ENCODE assay signal across 24 cellular contexts in genomic region chr7:102255916-102256315, GRCh38. TPM values are rescaled to one million over a fixed set of nuclear protein-coding genes. Genes with fewer than 3 reads are reported as not detected.
DNase-seq lines count a peak whose midpoint lies in the region; ATAC-seq, FAIRE-seq and TF ChIP-seq lines count a peak whose summit lies in the region.
"Had no signal": no experiment of that assay in that cellular context is flagged by ENCODE, and none has a peak within 500 bp of the region (broad histone marks: within the 10 kb centered on the region; RNA-seq: fewer than 3 reads in every experiment).

No MANE protein-coding gene starts in this region.

- CTCF ChIA-PET in HepG2 (lab: Yijun Ruan, JAX; ENCODE audit: low intra/inter-chr PET ratio, low total read pairs) (no interaction called here), K562 (lab: Yijun Ruan, JAX; ENCODE audit: low intra/inter-chr PET ratio) (no interaction called here)

- H3K36me3 Mint-ChIP-seq in neural crest cell (ENCODE audit: low read depth), result no peaks in the 10 kb centered on the region
- H3K36me3 Mint-ChIP-seq: CD8-positive, alpha-beta T cell had no signal

- no peaks in the 10 kb centered on the region for H3K27me3 Mint-ChIP-seq in neural crest cell (ENCODE audit: low read depth)
- H3K27me3 Mint-ChIP-seq: B cell; CD4-positive, alpha-beta T cell had no signal

- no peak for FAIRE-seq in HepG2 (lab: Jason Lieb, UNC)
- FAIRE-seq in K562 (lab: Jason Lieb, UNC), result no peak
- FAIRE-seq: A204.1, D721Med, G401.6, GM12891, GM18507 had no signal

- H4K20me1 ChIP-seq in HepG2 (ENCODE audit: insufficient read depth, low read length) (no peaks in the 10 kb centered on the region), K562 (replicated peaks; ENCODE audit: control insufficient read depth, insufficient read depth, low read length) (peaks cover 5% of the 10 kb centered on the region; the same call in 1 of the 2 replicates)

- BruUV-seq in HepG2 (replicated peaks; lab: Mats Ljungman, UMichigan) (no TSS peak), K562 (replicated peaks; lab: Mats Ljungman, UMichigan) (no TSS peak)

- POLR2A ChIA-PET in HepG2 (lab: Yijun Ruan, JAX), result no interaction called here
- POLR2A ChIA-PET in K562 (lab: Yijun Ruan, JAX), result interaction anchor here (1.2 kb wide), 1 partner anchor 25 kb away, joined by 4 read pairs; no protein-coding TSS in a partner anchor

- H3K4me1 Mint-ChIP-seq in neural crest cell, result peaks cover 52% of the 10 kb centered on the region

- TF ChIP-seq POLR2A in HepG2 (IDR thresholded peaks at IDR 0.05; ENCODE audit: insufficient read depth in 1 of 2, low read depth in 2 of 2, low read length in 2 of 2) (no peak), right lobe of liver (IDR thresholded peaks at IDR 0.05) (no peak), K562 (conservative IDR thresholded peaks at IDR 0.05) (no peak)

- no peaks in the 10 kb centered on the region for H3K79me2 ChIP-seq in HepG2 (ENCODE audit: insufficient read depth, low read length)
- no peaks in the 10 kb centered on the region for H3K79me2 ChIP-seq in K562 (ENCODE audit: control insufficient read depth, insufficient read depth, low read length)

- H3K27ac Mint-ChIP-seq in neural crest cell (ENCODE audit: unreplicated experiment), result peak overlapping the region; percentile 35
- H3K27ac Mint-ChIP-seq: B cell; CD4-positive, alpha-beta T cell; CD8-positive, alpha-beta T cell had no signal

- intact Hi-C loops in HepG2 (cut with micrococcal nuclease; ENCODE audit: unreplicated experiment) (no loop called here), right lobe of liver (cut with DNase I) (no loop called here), K562 (cut with micrococcal nuclease) (no loop called here)

- H3K4me3 Mint-ChIP-seq in neural crest cell, result peak overlapping the region; percentile 54
- H3K4me3 Mint-ChIP-seq: B cell; CD4-positive, alpha-beta T cell; CD8-positive, alpha-beta T cell had no signal

- H3K9ac ChIP-seq in HepG2 (ENCODE audit: insufficient read depth, low read depth, low read length) (no peak overlapping the region), K562 (ENCODE audit: insufficient read depth in 1 of 2, low read depth in 2 of 2, low read length in 2 of 2) (no peak overlapping the region)
- H3K9ac ChIP-seq: BLaER1 treated with 17β-estradiol and CSF1 and Interleukin-3, amounts not matched to agents 10 nM and 100 nM had no signal

- H3K27me3 ChIP-seq in HepG2 (ENCODE audit: control insufficient read depth in 1 of 2, insufficient read depth in 2 of 2, low read length in 2 of 2) (no peaks in the 10 kb centered on the region), right lobe of liver (no peaks in the 10 kb centered on the region), K562 (ENCODE audit: control insufficient read depth in 2 of 2, insufficient read depth in 2 of 2, low read length in 2 of 2) (no peaks in the 10 kb centered on the region)
- H3K27me3 ChIP-seq: BLaER1 treated with 17β-estradiol and CSF1 and Interleukin-3, amounts not matched to agents 10 nM and 100 nM had no signal

- no peak for TF ChIP-seq EP300 in HepG2 (IDR thresholded peaks at IDR 0.05; ENCODE audit: low read depth in 2 of 2, low read length in 2 of 2)
- no peak for TF ChIP-seq EP300 in HepG2 (CRISPR knock-in tag; IDR thresholded peaks at IDR 0.05; ENCODE audit: borderline replicate concordance)
- no peak for TF ChIP-seq EP300 in K562 (IDR thresholded peaks at IDR 0.05; ENCODE audit: low read length)

- ATAC-seq in HepG2, result no peak
- no peak for ATAC-seq in right lobe of liver
- ATAC-seq in K562, result no peak
- no peak for ATAC-seq in HG02870 (IDR thresholded peaks at IDR 0.05; ENCODE audit: unreplicated experiment)
- ATAC-seq: CD8-positive, alpha-beta T cell had no signal

- DNase-seq in HepG2 (ENCODE audit: low spot score), result no peak
- no peak for DNase-seq in right lobe of liver
- DNase-seq in K562 (ENCODE audit: extremely low read depth in 1 of 4, low spot score in 3 of 4), result no peak
- peak; percentile 18 for DNase-seq in neural crest cell (ENCODE audit: low read depth, low spot score)
- DNase-seq in pons (ENCODE audit: low spot score), result peak; percentile 14
- no peak for DNase-seq in KBM-7
- DNase-seq in activated T-cell treated with anti-CD3 and anti-CD28 coated beads for 4 hours, result no peak
- DNase-seq: 8988T; AML-193; Caco-2; Calu3; CD4-positive, alpha-beta T cell; CD8-positive, alpha-beta T cell; DMS79 treated with DMSO at 0.1 percent for 48 hours; GF-D8 had no signal

- H3K4me1 ChIP-seq in HepG2 (ENCODE audit: insufficient read depth, low read length), result peaks cover 70% of the 10 kb centered on the region
- H3K4me1 ChIP-seq in right lobe of liver, result peaks cover 0 to 32% (median 1%) of the 10 kb centered on the region in 4 donors
- peaks cover 18 to 24% of the 10 kb centered on the region in 2 experiments for H3K4me1 ChIP-seq in K562 (replicated peaks in 1 of 2; ENCODE audit: control insufficient read depth in 2 of 2, insufficient read depth in 2 of 2, low read length in 2 of 2)
- H3K4me1 ChIP-seq: Caco-2 had no signal

- H3K9me3 ChIP-seq in HepG2 (ENCODE audit: low read length), result no peaks in the 10 kb centered on the region
- no peaks in the 10 kb centered on the region for H3K9me3 ChIP-seq in right lobe of liver
- H3K9me3 ChIP-seq in K562 (replicated peaks; ENCODE audit: control insufficient read depth, insufficient read depth, low read depth, low read length), result no peaks in the 10 kb centered on the region
- H3K9me3 ChIP-seq: BLaER1 treated with 17β-estradiol and CSF1 and Interleukin-3, amounts not matched to agents 10 nM and 100 nM; Caco-2 had no signal

- no peak for TF ChIP-seq CTCF in HepG2 (CRISPR knock-in tag; IDR thresholded peaks at IDR 0.05)
- TF ChIP-seq CTCF in right lobe of liver (IDR thresholded peaks at IDR 0.05), result no peak
- TF ChIP-seq CTCF in K562 (IDR thresholded peaks at IDR 0.05 in 2 of 3, conservative IDR thresholded peaks at IDR 0.05 in 1 of 3; ENCODE audit: insufficient read depth in 2 of 3, low read depth in 1 of 3, low read length in 3 of 3), result no peak
- no peak for TF ChIP-seq CTCF in neural crest cell (conservative IDR thresholded peaks at IDR 0.05)

- 71% methylated on average over 15 of the region's 15 CpGs for WGBS in HepG2 (ENCODE audit: low lambda C conversion rate)
- WGBS in right lobe of liver (ENCODE audit: insufficient coverage, low coverage, low lambda C conversion rate, missing lambda C conversion rate), result 85% methylated on average over 6 of the region's 15 CpGs
- 68% methylated on average over 15 of the region's 15 CpGs for WGBS in K562 (ENCODE audit: insufficient coverage, low coverage, missing lambda C conversion rate)

- in situ Hi-C loops in HepG2 (cut with HindIII; ENCODE audit: extremely low pct_ligation_motif_present, low pct_unique_long_range_greater_than_20kb), result loop anchor here (10.0 to 25.0 kb wide), 2 partner anchors 441 to 569 kb away; partner anchors contain the start of gene CUX1
- in situ Hi-C loops in K562 (cut with MboI), result no loop called here
- in situ Hi-C loops in KBM-7 (cut with MboI; ENCODE audit: low pct_unique_long_range_greater_than_20kb, low sequenced_read_pairs), result loop anchor here (25.0 kb wide), 1 partner anchor 694 kb away; no protein-coding TSS in a partner anchor

- no peak overlapping the region for H3K4me3 ChIP-seq in HepG2 (replicated peaks in 1 of 3; ENCODE audit: insufficient read depth in 1 of 3, low read depth in 2 of 3, low read length in 3 of 3)
- H3K4me3 ChIP-seq in right lobe of liver, result no peak overlapping the region
- H3K4me3 ChIP-seq in K562, result no peak overlapping the region
- H3K4me3 ChIP-seq: BLaER1 treated with 17β-estradiol and CSF1 and Interleukin-3, amounts not matched to agents 10 nM and 100 nM had no signal

- peak overlapping the region; percentile 43 for H3K27ac ChIP-seq in HepG2 (ENCODE audit: extremely low read length, insufficient read depth, low read length)
- no peak overlapping the region for H3K27ac ChIP-seq in right lobe of liver
- no peak overlapping the region for H3K27ac ChIP-seq in K562 (ENCODE audit: extremely low read depth, low read depth, low read length)
- H3K27ac ChIP-seq: BLaER1 treated with 17β-estradiol and CSF1 and Interleukin-3, amounts not matched to agents 10 nM and 100 nM; C4-2B had no signal

- H3K9me3 Mint-ChIP-seq in neural crest cell, result no peaks in the 10 kb centered on the region
- H3K9me3 Mint-ChIP-seq: CD4-positive, alpha-beta T cell; CD8-positive, alpha-beta T cell had no signal

- H3K36me3 ChIP-seq in HepG2 (replicated peaks in 1 of 2; ENCODE audit: control insufficient read depth in 1 of 2, insufficient read depth in 2 of 2, low read length in 2 of 2) (no peaks in the 10 kb centered on the region), right lobe of liver (no peaks in the 10 kb centered on the region), K562 (ENCODE audit: control insufficient read depth, insufficient read depth, low read length) (no peaks in the 10 kb centered on the region)

- no peak overlapping the region; the same call in 1 of the 2 replicates for H3K4me2 ChIP-seq in HepG2 (ENCODE audit: low read depth, low read length)
- no peak overlapping the region for H3K4me2 ChIP-seq in K562 (ENCODE audit: insufficient read depth, low read length)
- H3K4me2 ChIP-seq: BLaER1 treated with 17β-estradiol and CSF1 and Interleukin-3, amounts not matched to agents 10 nM and 100 nM had no signal

- no peak overlapping the region for H2AFZ ChIP-seq in HepG2 (ENCODE audit: low read length)
- H2AFZ ChIP-seq in K562 (ENCODE audit: low read depth, low read length), result no peak overlapping the region

- no peaks in the 10 kb centered on the region for H3K9me1 ChIP-seq in K562 (ENCODE audit: control insufficient read depth, insufficient read depth, low read length)

- TF ChIP-seq RAD21 in HepG2 (CRISPR knock-in tag; IDR thresholded peaks at IDR 0.05) (no peak), K562 (CRISPR knock-in tag; conservative IDR thresholded peaks at IDR 0.05 in 1 of 2, IDR thresholded peaks at IDR 0.05 in 1 of 2) (no peak)

RNA-seq across cellular contexts. Expression of gene SH2B2, which starts 30.8 kb away (rescaled TPM):
- total RNA-seq in HepG2 (2016; rRNA removed; fragmentation: Illumina TruSeq; extraction: Trizol) (0.14 and 0.46 TPM in 2 replicates), right lobe of liver (1 to 10 TPM; 1.7 to 3.1 (median 2.6) TPM), K562 (2014; rRNA removed) (0.68 TPM in 1 of 2 replicates, not detected in the other), K562 (2014; rRNA removed; fragmentation: Illumina TruSeq; extraction: Trizol) (not detected in 2 replicates), K562 (2015; rRNA removed; fragmentation: Illumina TruSeq; extraction: Trizol) (0.08 TPM in 1 of 2 replicates, not detected in the other), K562 (2021) (0.34 and 0.89 TPM in 2 replicates), neural crest cell (13.3 and 16.4 TPM in 2 replicates)
- 0.26 and 0.51 TPM in 2 replicates for total RNA-seq in HepG2 (2016; cell fraction: cytosol; rRNA removed; fragmentation: Illumina TruSeq; extraction: Trizol; ENCODE audit: low read depth)
- 0.45 and 0.63 TPM in 2 replicates for total RNA-seq in HepG2 (2016; cell fraction: insoluble cytoplasmic fraction; rRNA removed; fragmentation: Illumina TruSeq; extraction: Trizol)
- 0.46 and 0.55 TPM in 2 replicates for total RNA-seq in HepG2 (2016; cell fraction: membrane; rRNA removed; fragmentation: Illumina TruSeq; extraction: Trizol)
- not detected in 2 replicates for total RNA-seq in HepG2 (2016; cell fraction: nucleus; rRNA removed; fragmentation: Illumina TruSeq; extraction: Trizol)
- polyA plus RNA-seq in HepG2 (2011; rRNA removed) (1.3 and 1.7 TPM in 2 replicates), K562 (2011; rRNA removed) (0.03 and 0.07 TPM in 2 replicates), K562 (2014; fragmentation: Illumina TruSeq; extraction: Trizol) (0.07 and 0.08 TPM in 2 replicates), K562 (2014; fragmentation: Nextera tagmentation; extraction: Ambion mirVana) (not detected), K562 (2014; rRNA removed) (0.07 and 0.12 TPM in 2 replicates)
- polyA plus RNA-seq in HepG2 (2011; cell fraction: cytosol; rRNA removed), result 1.7 and 2.3 TPM in 2 replicates
- 4.6 and 5.0 TPM in 2 replicates for polyA plus RNA-seq in HepG2 (2011; cell fraction: nucleus; rRNA removed)
- polyA plus RNA-seq in HepG2 (2012), result 1.0 and 1.2 TPM in 2 replicates
- 0.41 and 0.54 TPM in 2 replicates for polyA plus RNA-seq in HepG2 (2016; cell fraction: cytosol; fragmentation: Illumina TruSeq; extraction: Trizol; ENCODE audit: low read depth)
- 0.63 and 0.64 TPM in 2 replicates for polyA plus RNA-seq in HepG2 (2016; cell fraction: insoluble cytoplasmic fraction; fragmentation: Illumina TruSeq; extraction: Trizol; ENCODE audit: low read depth)
- polyA plus RNA-seq in HepG2 (2016; cell fraction: membrane; fragmentation: Illumina TruSeq; extraction: Trizol; ENCODE audit: low read depth), result 0.58 and 0.90 TPM in 2 replicates
- polyA plus RNA-seq in HepG2 (2016; cell fraction: nucleus; fragmentation: Illumina TruSeq; extraction: Trizol; ENCODE audit: insufficient read depth, low read depth), result 0.46 and 1.1 TPM in 2 replicates
- polyA minus RNA-seq in HepG2 (2011; rRNA and poly(A)+ RNA removed; ENCODE audit: low replicate concordance), result 1.5 and 3.3 TPM in 2 replicates
- 1.3 and 2.5 TPM in 2 replicates for polyA minus RNA-seq in HepG2 (2011; cell fraction: cytosol; rRNA and poly(A)+ RNA removed)
- polyA minus RNA-seq in HepG2 (2011; cell fraction: nucleus; rRNA and poly(A)+ RNA removed), result 0.90 and 1.6 TPM in 2 replicates
- total RNA-seq in K562 (2011; cell fraction: chromatin; rRNA removed; ENCODE audit: low replicate concordance), result 0.72 TPM in 1 of 2 replicates, not detected in the other
- total RNA-seq in K562 (2011; cell fraction: nucleolus; rRNA removed), result 0.66 and 1.0 TPM in 2 replicates
- 0.22 and 0.31 TPM in 2 replicates for total RNA-seq in K562 (2011; cell fraction: nucleoplasm; rRNA removed)
- 0.13 and 0.64 TPM in 2 replicates for polyA plus RNA-seq in K562 (2011; cell fraction: cytosol; rRNA removed)
- polyA plus RNA-seq in K562 (2011; cell fraction: nucleus; rRNA removed), result 0.14 and 0.36 TPM in 2 replicates
- 0.14 and 0.46 TPM in 2 replicates for polyA plus RNA-seq in K562 (2012)
- polyA minus RNA-seq in K562 (2011; rRNA and poly(A)+ RNA removed), result 0.18 TPM in 1 of 2 replicates, not detected in the other
- polyA minus RNA-seq in K562 (2011; cell fraction: cytosol; rRNA and poly(A)+ RNA removed), result 0.38 TPM in 1 of 2 replicates, not detected in the other
- 0.22 and 0.40 TPM in 2 replicates for polyA minus RNA-seq in K562 (2011; cell fraction: nucleus; rRNA and poly(A)+ RNA removed)

Comparison
In these comparisons a context has a peak if more than half of its experiments do, and no peak if none do; other contexts are left out.
1. DNase-seq: peak in neural crest cell (single experiment) and pons (single experiment); none in HepG2 (single experiment), right lobe of liver (0 of 3), K562 (0 of 4), KBM-7 (single experiment) and activated T-cell treated with anti-CD3 and anti-CD28 coated beads for 4 hours (single experiment).
2. Of the 241 proteins assayed by ChIP-seq in both HepG2 and K562: peak only in HepG2: ZBTB33; only in K562: POLR2G; in both: RBM22; in neither: 238.